1 cellular context compared by ENCODE assay signal in the genomic region with DNA sequence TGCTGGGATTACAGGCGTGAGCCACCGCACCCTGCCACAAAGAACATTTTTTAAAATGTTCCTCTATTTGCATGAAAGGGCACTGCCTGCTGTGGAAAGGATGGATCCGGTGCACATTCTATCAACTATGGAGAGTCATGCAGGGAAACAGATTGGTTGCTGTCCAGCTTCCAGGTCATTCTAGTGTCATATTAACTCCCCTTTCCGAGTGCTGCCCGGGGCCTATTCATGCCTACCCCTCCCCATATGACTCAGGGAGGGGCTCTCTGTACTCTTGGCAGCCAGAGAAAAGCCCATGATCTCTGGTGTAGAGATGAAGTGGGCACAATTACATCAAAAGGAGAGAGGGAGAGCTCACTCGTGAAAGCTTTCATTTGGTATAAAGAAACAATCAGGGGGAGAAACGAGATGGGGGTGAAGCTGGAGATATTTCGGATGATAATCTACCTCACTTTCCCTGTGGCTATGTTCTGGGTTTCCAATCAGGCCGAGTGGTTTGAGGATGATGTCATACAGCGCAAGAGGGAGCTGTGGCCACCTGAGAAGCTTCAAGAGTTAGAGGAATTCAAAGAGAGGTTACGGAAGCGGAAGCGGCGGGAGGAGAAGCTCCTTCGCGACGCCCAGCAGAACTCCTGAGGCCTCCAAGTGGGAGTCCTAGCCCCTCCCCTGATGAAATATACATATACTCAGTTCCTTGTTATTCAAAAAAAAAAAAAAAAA.
TF ChIP-seq lines count a peak whose summit lies in the region.

No MANE protein-coding gene starts in this region.

TF ChIP-seq in HepG2, 621 proteins besides CTCF, POLR2A, EP300 and RAD21:
- no peak for TF ChIP-seq IKZF4 (CRISPR knock-in tag; IDR thresholded peaks at IDR 0.05; ENCODE audit: borderline replicate concordance, low read depth, not compliant biosample characterization)
- no peak for TF ChIP-seq ZNF446 (CRISPR knock-in tag; IDR thresholded peaks at IDR 0.05)
- no peak for TF ChIP-seq CEBPG (CRISPR knock-in tag; IDR thresholded peaks at IDR 0.05)
- TF ChIP-seq ZSCAN9 (CRISPR knock-in tag; IDR thresholded peaks at IDR 0.05; ENCODE audit: borderline replicate concordance) = no peak
- TF ChIP-seq FOXA1 (IDR thresholded peaks at IDR 0.05) = no peak
- no peak for TF ChIP-seq FOXA1 (CRISPR knock-in tag; IDR thresholded peaks at IDR 0.05)
- TF ChIP-seq ZNF546 (CRISPR knock-in tag; conservative IDR thresholded peaks at IDR 0.05) = no peak
- TF ChIP-seq KLF9 (CRISPR knock-in tag; IDR thresholded peaks at IDR 0.05; ENCODE audit: low read depth) = no peak
- TF ChIP-seq ZSCAN12 (CRISPR knock-in tag; IDR thresholded peaks at IDR 0.05) = no peak
- no peak for TF ChIP-seq PHF21A (CRISPR knock-in tag; IDR thresholded peaks at IDR 0.05)
- TF ChIP-seq, protein P1, sequence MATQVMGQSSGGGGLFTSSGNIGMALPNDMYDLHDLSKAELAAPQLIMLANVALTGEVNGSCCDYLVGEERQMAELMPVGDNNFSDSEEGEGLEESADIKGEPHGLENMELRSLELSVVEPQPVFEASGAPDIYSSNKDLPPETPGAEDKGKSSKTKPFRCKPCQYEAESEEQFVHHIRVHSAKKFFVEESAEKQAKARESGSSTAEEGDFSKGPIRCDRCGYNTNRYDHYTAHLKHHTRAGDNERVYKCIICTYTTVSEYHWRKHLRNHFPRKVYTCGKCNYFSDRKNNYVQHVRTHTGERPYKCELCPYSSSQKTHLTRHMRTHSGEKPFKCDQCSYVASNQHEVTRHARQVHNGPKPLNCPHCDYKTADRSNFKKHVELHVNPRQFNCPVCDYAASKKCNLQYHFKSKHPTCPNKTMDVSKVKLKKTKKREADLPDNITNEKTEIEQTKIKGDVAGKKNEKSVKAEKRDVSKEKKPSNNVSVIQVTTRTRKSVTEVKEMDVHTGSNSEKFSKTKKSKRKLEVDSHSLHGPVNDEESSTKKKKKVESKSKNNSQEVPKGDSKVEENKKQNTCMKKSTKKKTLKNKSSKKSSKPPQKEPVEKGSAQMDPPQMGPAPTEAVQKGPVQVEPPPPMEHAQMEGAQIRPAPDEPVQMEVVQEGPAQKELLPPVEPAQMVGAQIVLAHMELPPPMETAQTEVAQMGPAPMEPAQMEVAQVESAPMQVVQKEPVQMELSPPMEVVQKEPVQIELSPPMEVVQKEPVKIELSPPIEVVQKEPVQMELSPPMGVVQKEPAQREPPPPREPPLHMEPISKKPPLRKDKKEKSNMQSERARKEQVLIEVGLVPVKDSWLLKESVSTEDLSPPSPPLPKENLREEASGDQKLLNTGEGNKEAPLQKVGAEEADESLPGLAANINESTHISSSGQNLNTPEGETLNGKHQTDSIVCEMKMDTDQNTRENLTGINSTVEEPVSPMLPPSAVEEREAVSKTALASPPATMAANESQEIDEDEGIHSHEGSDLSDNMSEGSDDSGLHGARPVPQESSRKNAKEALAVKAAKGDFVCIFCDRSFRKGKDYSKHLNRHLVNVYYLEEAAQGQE (IDR thresholded peaks at IDR 0.05; ENCODE audit: borderline replicate concordance in 1 of 2, low read depth in 1 of 2, low read length in 2 of 2) = peak in 1 of 2 experiments; percentile 38; a peak in 1 of 4 replicates
- no peak for TF ChIP-seq HOXA7 (CRISPR knock-in tag; IDR thresholded peaks at IDR 0.05)
- TF ChIP-seq WIZ (CRISPR knock-in tag; IDR thresholded peaks at IDR 0.05) = no peak
- no peak for TF ChIP-seq MYNN (CRISPR knock-in tag; IDR thresholded peaks at IDR 0.05; ENCODE audit: low read depth)
- TF ChIP-seq, protein P2, sequence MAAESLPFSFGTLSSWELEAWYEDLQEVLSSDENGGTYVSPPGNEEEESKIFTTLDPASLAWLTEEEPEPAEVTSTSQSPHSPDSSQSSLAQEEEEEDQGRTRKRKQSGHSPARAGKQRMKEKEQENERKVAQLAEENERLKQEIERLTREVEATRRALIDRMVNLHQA (CRISPR knock-in tag; IDR thresholded peaks at IDR 0.05) = no peak
- no peak for TF ChIP-seq ZNF274 (CRISPR knock-in tag; IDR thresholded peaks at IDR 0.05)
- TF ChIP-seq ATF7 (IDR thresholded peaks at IDR 0.05) = peak; percentile 69
- no peak for TF ChIP-seq ATF7 (CRISPR knock-in tag; IDR thresholded peaks at IDR 0.05)
- TF ChIP-seq, protein P3, sequence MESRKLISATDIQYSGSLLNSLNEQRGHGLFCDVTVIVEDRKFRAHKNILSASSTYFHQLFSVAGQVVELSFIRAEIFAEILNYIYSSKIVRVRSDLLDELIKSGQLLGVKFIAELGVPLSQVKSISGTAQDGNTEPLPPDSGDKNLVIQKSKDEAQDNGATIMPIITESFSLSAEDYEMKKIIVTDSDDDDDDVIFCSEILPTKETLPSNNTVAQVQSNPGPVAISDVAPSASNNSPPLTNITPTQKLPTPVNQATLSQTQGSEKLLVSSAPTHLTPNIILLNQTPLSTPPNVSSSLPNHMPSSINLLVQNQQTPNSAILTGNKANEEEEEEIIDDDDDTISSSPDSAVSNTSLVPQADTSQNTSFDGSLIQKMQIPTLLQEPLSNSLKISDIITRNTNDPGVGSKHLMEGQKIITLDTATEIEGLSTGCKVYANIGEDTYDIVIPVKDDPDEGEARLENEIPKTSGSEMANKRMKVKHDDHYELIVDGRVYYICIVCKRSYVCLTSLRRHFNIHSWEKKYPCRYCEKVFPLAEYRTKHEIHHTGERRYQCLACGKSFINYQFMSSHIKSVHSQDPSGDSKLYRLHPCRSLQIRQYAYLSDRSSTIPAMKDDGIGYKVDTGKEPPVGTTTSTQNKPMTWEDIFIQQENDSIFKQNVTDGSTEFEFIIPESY (CRISPR knock-in tag; IDR thresholded peaks at IDR 0.05) = peak; percentile 67
- TF ChIP-seq ZNF101 (CRISPR knock-in tag; IDR thresholded peaks at IDR 0.05; ENCODE audit: borderline replicate concordance, low read depth) = no peak
- no peak for TF ChIP-seq ZNF816 (CRISPR knock-in tag; IDR thresholded peaks at IDR 0.05; ENCODE audit: borderline replicate concordance)
- TF ChIP-seq ONECUT2 (CRISPR knock-in tag; IDR thresholded peaks at IDR 0.05) = no peak
- TF ChIP-seq ZC3H13 (CRISPR knock-in tag; IDR thresholded peaks at IDR 0.05) = no peak
- TF ChIP-seq ZKSCAN1 (IDR thresholded peaks at IDR 0.05; ENCODE audit: low read length) = no peak
- no peak for TF ChIP-seq ZNF251 (CRISPR knock-in tag; IDR thresholded peaks at IDR 0.05)
